25 cellular contexts compared by ENCODE assay signal in the genomic region with DNA sequence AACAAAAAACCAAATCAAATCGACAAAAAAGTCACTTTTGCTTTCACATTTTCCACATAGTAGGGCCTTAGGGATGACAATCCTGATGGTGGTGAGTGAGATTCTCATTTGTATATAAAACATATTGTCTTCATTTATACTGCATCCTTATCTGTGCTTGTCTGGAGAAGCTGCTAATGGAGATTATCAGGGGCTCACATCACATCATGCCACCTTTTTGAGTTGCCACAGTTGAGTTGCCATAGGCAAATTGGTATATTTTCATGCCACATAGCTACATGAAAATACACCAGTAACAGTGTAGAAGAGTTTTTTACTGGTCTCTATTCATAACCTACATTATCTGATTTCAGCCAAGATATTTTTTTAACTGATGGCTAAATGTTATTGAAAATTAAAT.
"Had no signal": no experiment of that assay in that cellular context is flagged by ENCODE, and none has a peak within 500 bp of the region (broad histone marks: within the 10 kb centered on the region; RNA-seq: fewer than 3 reads in every experiment).

No MANE protein-coding gene starts in this region.

- H2AFZ ChIP-seq: hepatocyte had no signal

- ATAC-seq: effector memory CD8-positive, alpha-beta T cell; esophagus mucosa; foreskin keratinocyte; gastrocnemius medialis; gastroesophageal sphincter; heart left ventricle; heart right ventricle had no signal

- DNase-seq: colonic mucosa; cortex of kidney; dermis blood vessel endothelial cell; dorsolateral prefrontal cortex; effector CD4-positive, alpha-beta T cell; effector CD8-positive, alpha-beta T cell; effector memory CD4-positive, alpha-beta T cell; effector memory CD8-positive, alpha-beta T cell; endodermal cell; erythroblast; esophagus squamous epithelium; foreskin fibroblast; foreskin keratinocyte; foreskin melanocyte; gastrocnemius medialis; glutamatergic neuron; head of caudate nucleus; heart left ventricle; heart right ventricle had no signal

- H3K4me2 ChIP-seq: hepatocyte had no signal

- H3K4me1 ChIP-seq: colonic mucosa, esophagus muscularis mucosa, esophagus squamous epithelium, foreskin keratinocyte, gastrocnemius medialis, gastroesophageal sphincter, heart left ventricle, heart right ventricle had no signal

- H3K9me3 ChIP-seq: colonic mucosa, esophagus muscularis mucosa, esophagus squamous epithelium, gastrocnemius medialis, gastroesophageal sphincter, heart left ventricle had no signal

- H3K36me3 ChIP-seq: colonic mucosa, esophagus muscularis mucosa, esophagus squamous epithelium, gastrocnemius medialis, gastroesophageal sphincter, heart left ventricle, heart right ventricle had no signal

- H3K79me2 ChIP-seq: hepatocyte had no signal

- H3K27me3 ChIP-seq: colonic mucosa, dorsolateral prefrontal cortex, esophagus muscularis mucosa, esophagus squamous epithelium, foreskin keratinocyte, gastrocnemius medialis, gastroesophageal sphincter, heart left ventricle, heart right ventricle, hepatocyte had no signal

- H3K27ac ChIP-seq: colonic mucosa, coronary artery, epithelial cell of prostate, esophagus muscularis mucosa, esophagus squamous epithelium, foreskin keratinocyte, gastrocnemius medialis, gastroesophageal sphincter, heart left ventricle, heart right ventricle, hepatocyte had no signal

- H3K4me3 ChIP-seq: colonic mucosa, coronary artery, dorsolateral prefrontal cortex, esophagus muscularis mucosa, esophagus squamous epithelium, gastrocnemius medialis, gastroesophageal sphincter, heart left ventricle, heart right ventricle, hepatocyte had no signal
